Comparison of ENCODE assay signal across 9 cellular contexts in genomic region chr19:1214862-1215731, GRCh38. TPM values are rescaled to one million over a fixed set of nuclear protein-coding genes. Genes with fewer than 3 reads are reported as not detected.
DNase-seq lines count a peak whose midpoint lies in the region; ATAC-seq, FAIRE-seq and TF ChIP-seq lines count a peak whose summit lies in the region.
"Had no signal": no experiment of that assay in that cellular context is flagged by ENCODE, and none has a peak within 500 bp of the region (broad histone marks: within the 10 kb centered on the region; RNA-seq: fewer than 3 reads in every experiment).

No MANE protein-coding gene starts in this region.

- 36 to 49% methylated on average over 26 of the region's 26 CpGs for WGBS in heart right ventricle, 2 donors

- DNase-seq in EH (ENCODE audit: low read depth) (peak; percentile 72), heart right ventricle (peak; percentile 74 to 79), retinal pigment epithelial cell (ENCODE audit: low read depth) (peak; percentile 50), urothelium cell line (ENCODE audit: low spot score) (no peak), ureter (ENCODE audit: low spot score) (no peak), NOMO-1 treated with dmso at 0.1 percent for 144 hours (lab: John Stamatoyannopoulos, UW; ENCODE audit: unreplicated experiment) (no peak)
- DNase-seq: NCI-H1417 treated with DMSO at 0.1 percent for 48 hours had no signal

- TF ChIP-seq CTCF in heart right ventricle (IDR thresholded peaks at IDR 0.05) (peak in 1 of 9 donors; percentile 19), retinal pigment epithelial cell (conservative IDR thresholded peaks at IDR 0.05; ENCODE audit: low read depth, low read length) (peak; percentile 27)

- H3K4me3 ChIP-seq in heart right ventricle (peak overlapping the region in 8 of 10 donors; percentile 7 to 30 (median 23)), retinal pigment epithelial cell (ENCODE audit: low read length) (no peak overlapping the region)

- H3K27me3 ChIP-seq in heart right ventricle = no peaks in the 10 kb centered on the region

- intact Hi-C loops in heart right ventricle (cut with DNase I) = no loop called here

- H3K36me3 ChIP-seq in heart right ventricle = peaks cover 0 to 30% (median 2%) of the 10 kb centered on the region in 9 donors

- H3K27ac ChIP-seq in angular gyrus (ENCODE audit: low read depth, low read length) (peak overlapping the region; percentile 84), heart right ventricle (peak overlapping the region; percentile 74 to 94 (median 92))

- no peaks in the 10 kb centered on the region for H3K9me3 ChIP-seq in heart right ventricle

- peaks cover 48 to 99% (median 85%) of the 10 kb centered on the region in 9 donors for H3K4me1 ChIP-seq in heart right ventricle

- no peak for FAIRE-seq in urothelium cell line (lab: Jason Lieb, UNC)

- ATAC-seq in heart right ventricle = peak; percentile 42 to 81 (median 70)
- ATAC-seq in GM18873 (IDR thresholded peaks at IDR 0.05; ENCODE audit: low FRiP score, unreplicated experiment) = no peak

RNA-seq across cellular contexts. Expression of gene STK11, which starts 9.5 kb away (rescaled TPM):
- total RNA-seq in heart right ventricle (10 to 100 TPM; 43.7 to 71.6 (median 46.6) TPM), ureter (51.2 TPM)
- 10 to 100 TPM; 41.1 to 70.4 TPM for polyA plus RNA-seq in heart right ventricle

RNA-seq across cellular contexts. Expression of gene CBARP, which starts 22.7 kb away (rescaled TPM):
- 1 to 10 TPM in 9 of 10 donors, under 1 TPM in 1; 0.96 to 2.2 (median 1.4) TPM for total RNA-seq in heart right ventricle
- polyA plus RNA-seq in heart right ventricle = 1 to 10 TPM in 1 of 2 donors, under 1 TPM in 1; 0.73 to 1.3 TPM
- total RNA-seq in ureter = 0.73 TPM

RNA-seq across cellular contexts. Expression of gene ATP5F1D, which starts 26.5 kb away (rescaled TPM):
- total RNA-seq in heart right ventricle = 100 to 1,000 TPM; 491 to 770 (median 553) TPM
- polyA plus RNA-seq in heart right ventricle = 1,000 to 10,000 TPM in 1 of 2 donors, 100 to 1,000 TPM in 1; 821 to 2,879 TPM
- total RNA-seq in ureter = 144 TPM

RNA-seq across cellular contexts. Expression of gene MIDN, which starts 33.3 kb away (rescaled TPM):
- 100 to 1,000 TPM in 2 of 10 donors, 10 to 100 TPM in 8; 45.9 to 236 (median 68.5) TPM for total RNA-seq in heart right ventricle
- 10 to 100 TPM; 22.7 to 48.6 TPM for polyA plus RNA-seq in heart right ventricle
- 121 TPM for total RNA-seq in ureter

RNA-seq across cellular contexts. Expression of gene SBNO2, which starts 41.0 kb away (rescaled TPM):
- total RNA-seq in heart right ventricle (10 to 100 TPM; 12.6 to 61.3 (median 16.1) TPM), ureter (122 TPM)
- 10 to 100 TPM; 12.6 to 18.7 TPM for polyA plus RNA-seq in heart right ventricle

Comparison
In these comparisons a context has a peak if more than half of its experiments do, and no peak if none do; other contexts are left out.
1. DNase-seq: peak in EH (single experiment), heart right ventricle (2 of 2) and retinal pigment epithelial cell (single experiment); none in urothelium cell line (single experiment), ureter (single experiment) and NOMO-1 treated with dmso at 0.1 percent for 144 hours (single experiment).